Comparison of ENCODE assay signal across 31 cellular contexts in the genomic region with DNA sequence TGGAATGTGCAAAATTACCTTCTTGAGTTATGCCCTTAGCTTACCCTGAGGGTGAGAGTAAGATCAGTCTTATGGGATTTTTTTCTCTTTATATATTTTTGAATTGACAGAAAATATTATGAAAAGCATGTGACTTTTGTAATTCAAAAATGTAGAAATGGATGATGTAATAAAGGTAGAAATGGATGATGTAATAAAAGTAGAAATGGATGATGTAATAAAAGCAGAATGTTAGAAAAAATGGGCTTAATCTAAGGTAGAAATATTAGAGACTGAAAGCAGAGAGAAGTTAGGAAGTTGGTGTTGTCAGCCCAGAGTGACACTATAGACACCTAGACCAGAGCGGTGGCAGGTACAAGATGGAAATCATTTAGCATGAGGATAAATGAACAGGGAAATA.
"Had no signal": no experiment of that assay in that cellular context is flagged by ENCODE, and none has a peak within 500 bp of the region (broad histone marks: within the 10 kb centered on the region; RNA-seq: fewer than 3 reads in every experiment).

No MANE protein-coding gene starts in this region.

- H3K4me3 Mint-ChIP-seq: natural killer cell; nephron; neural progenitor cell; stimulated activated memory B cell treated with anti-CD40 and anti-IgM and Interleukin-4, amounts not matched to agents 10 μg/mL and 1 μg/mL and 100 μg/mL, for 72 hours; stimulated activated naive CD8-positive, alpha-beta T cell treated with anti-CD3 and anti-CD28 coated beads, Interleukin-15, amount 100 ng/mL, for 72 hours; type B pancreatic cell had no signal

- H3K9me3 ChIP-seq: ovary, psoas muscle, spleen, suprapubic skin, testis, tibial artery, transverse colon, upper lobe of right lung, uterus had no signal

- H3K9ac ChIP-seq: neural progenitor cell, parathyroid adenoma had no signal

- H3K27me3 ChIP-seq: neural progenitor cell, ovary, spleen, suprapubic skin, testis, tibial artery, transverse colon, upper lobe of right lung, uterus had no signal

- H3K4me2 ChIP-seq: neural progenitor cell, smooth muscle cell had no signal

- H3K27ac ChIP-seq: neural progenitor cell, ovary, parathyroid adenoma, psoas muscle, skin epidermis, spleen, suprapubic skin, testis, tibial artery, transverse colon, upper lobe of right lung, uterus had no signal

- H3K4me3 ChIP-seq: neural progenitor cell, ovary, psoas muscle, skin epidermis, smooth muscle cell, spleen, suprapubic skin, testis, tibial artery, transverse colon, upper lobe of right lung, uterus had no signal

- H3K9me3 Mint-ChIP-seq: nephron; neural progenitor cell; stimulated activated memory B cell treated with anti-CD40 and anti-IgM and Interleukin-4, amounts not matched to agents 10 μg/mL and 1 μg/mL and 100 μg/mL, for 72 hours; stimulated activated naive CD8-positive, alpha-beta T cell treated with anti-CD3 and anti-CD28 coated beads, Interleukin-15, amount 100 ng/mL, for 72 hours; type B pancreatic cell had no signal

- DNase-seq: natural killer cell; occipital lobe; ovary; posterior cingulate gyrus; psoas muscle; right cardiac atrium; spleen; stimulated activated CD4-positive, alpha-beta T cell treated with anti-CD3 and anti-CD28 coated beads, Interleukin-12 subunit alpha, Interleukin-12 subunit beta, amount 100 ng/mL, for 4 hours; stimulated activated CD4-positive, alpha-beta T cell treated with anti-CD3 and anti-CD28 coated beads, Interleukin-1b, Interleukin-23, amount 100 ng/mL, for 48 hours; stimulated activated CD4-positive, alpha-beta T cell treated with anti-CD3 and anti-CD28 coated beads, Interleukin-4, amount 100 ng/mL, for 1 hour; stimulated activated CD4-positive, alpha-beta T cell treated with anti-CD3 and anti-CD28 coated beads, Interleukin-4, amount 100 ng/mL, for 4 hours; stimulated activated CD8-positive, alpha-beta memory T cell treated with anti-CD3 and anti-CD28 coated beads, Interleukin-4, amount 100 ng/mL, for 48 hours; stimulated activated naive CD4-positive, alpha-beta T cell; stimulated activated naive CD8-positive, alpha-beta T cell treated with anti-CD3 and anti-CD28 coated beads, Interleukin-15, amount 100 ng/mL, for 72 hours; stimulated activated naive CD8-positive, alpha-beta T cell treated with anti-CD3 and anti-CD28 coated beads, Interleukin-15, Interleukin-2, amounts not matched to agents 100 U/mL and 50 U/mL, for 24 hours; substantia nigra; testis; tibial artery; transverse colon; upper lobe of right lung; uterus had no signal

- H3K79me2 ChIP-seq: parathyroid adenoma had no signal

- H3K4me1 Mint-ChIP-seq: natural killer cell; nephron; neural progenitor cell; stimulated activated memory B cell treated with anti-CD40 and anti-IgM and Interleukin-4, amounts not matched to agents 10 μg/mL and 1 μg/mL and 100 μg/mL, for 72 hours; stimulated activated naive CD8-positive, alpha-beta T cell treated with anti-CD3 and anti-CD28 coated beads, Interleukin-15, amount 100 ng/mL, for 72 hours had no signal

- ATAC-seq: natural killer cell; psoas muscle; right cardiac atrium; sciatic nerve; stimulated activated memory B cell treated with anti-CD40 and anti-IgM and Interleukin-4, amounts not matched to agents 10 μg/mL and 1 μg/mL and 100 μg/mL, for 72 hours; stimulated activated naive CD8-positive, alpha-beta T cell treated with anti-CD3 and anti-CD28 coated beads, Interleukin-15, amount 100 ng/mL, for 72 hours; stimulated activated naive CD8-positive, alpha-beta T cell treated with anti-CD3 and anti-CD28 coated beads, Interleukin-15, Interleukin-2, amounts not matched to agents 100 U/mL and 50 U/mL, for 24 hours; upper lobe of right lung had no signal

- H2AFZ ChIP-seq: neural progenitor cell, parathyroid adenoma had no signal

- H3K27me3 Mint-ChIP-seq: stimulated activated naive CD8-positive, alpha-beta T cell treated with anti-CD3 and anti-CD28 coated beads, Interleukin-15, amount 100 ng/mL, for 72 hours; type B pancreatic cell had no signal

- H3K27ac Mint-ChIP-seq: natural killer cell; nephron; neural progenitor cell; progenitor cell of endocrine pancreas; stimulated activated memory B cell treated with anti-CD40 and anti-IgM and Interleukin-4, amounts not matched to agents 10 μg/mL and 1 μg/mL and 100 μg/mL, for 72 hours; type B pancreatic cell had no signal

- H3K36me3 Mint-ChIP-seq: natural killer cell; neural progenitor cell; stimulated activated memory B cell treated with anti-CD40 and anti-IgM and Interleukin-4, amounts not matched to agents 10 μg/mL and 1 μg/mL and 100 μg/mL, for 72 hours; type B pancreatic cell had no signal

- H3K4me1 ChIP-seq: neural progenitor cell, parathyroid adenoma, psoas muscle, spleen, suprapubic skin, testis, transverse colon, uterus had no signal

- H3K36me3 ChIP-seq: neural progenitor cell, ovary, spleen, suprapubic skin, tibial artery, transverse colon, upper lobe of right lung, uterus had no signal
